12 cellular contexts compared by ENCODE assay signal in the genomic region with DNA sequence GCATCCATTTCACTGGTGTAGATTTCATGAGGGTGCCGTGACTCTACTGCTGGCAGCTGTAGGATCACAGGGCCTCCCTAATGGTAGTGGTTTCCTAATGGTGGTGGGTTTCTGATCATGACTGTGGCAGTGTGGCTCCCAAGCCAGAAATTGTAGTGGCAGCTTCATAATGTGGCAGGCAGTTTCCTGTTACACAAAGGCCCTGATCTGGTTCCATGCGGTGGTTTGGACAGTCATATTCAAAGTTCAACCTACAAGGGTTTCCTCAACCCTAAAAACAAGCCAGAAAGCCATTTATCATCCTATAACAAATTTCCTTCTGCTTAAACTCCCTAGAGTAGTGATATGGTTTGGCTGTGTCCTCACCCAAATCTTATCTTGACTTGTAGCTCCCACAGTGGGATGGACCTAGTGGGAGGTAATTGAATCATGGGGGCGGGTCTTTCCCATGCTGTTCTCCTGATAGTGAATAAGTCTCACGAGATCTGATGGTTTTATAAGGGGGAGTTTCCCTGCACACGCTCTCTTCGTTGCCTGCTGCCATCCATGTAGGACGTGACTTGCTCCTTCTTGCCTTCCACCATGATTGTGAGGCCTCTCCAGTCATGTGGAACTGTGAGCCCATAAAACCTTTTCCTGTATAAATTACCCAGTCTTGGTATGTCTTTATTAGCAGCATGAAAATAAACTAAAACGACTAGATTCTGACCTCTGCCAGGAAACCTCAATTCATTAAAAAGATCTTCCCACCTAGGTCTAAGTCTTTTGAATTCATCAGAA.
"Had no signal": no experiment of that assay in that cellular context is flagged by ENCODE, and none has a peak within 500 bp of the region (broad histone marks: within the 10 kb centered on the region; RNA-seq: fewer than 3 reads in every experiment).

No MANE protein-coding gene starts in this region.

- H3K4me3 Mint-ChIP-seq: activated naive CD4-positive, alpha-beta T cell treated with anti-CD3 and anti-CD28 coated beads, Interleukin-2, amount 50 U/mL, for 24 hours; type B pancreatic cell had no signal

- H3K9me3 Mint-ChIP-seq: activated naive CD4-positive, alpha-beta T cell treated with anti-CD3 and anti-CD28 coated beads, Interleukin-2, amount 50 U/mL, for 24 hours had no signal

- DNase-seq: activated CD4-positive, CD25-positive, alpha-beta regulatory T cell treated with anti-CD3 and anti-CD28 coated beads, Interleukin-2, amount 50 U/mL, for 72 hours; aorta; left cardiac atrium; naive B cell; retina; Right ventricle myocardium superior; SK-N-SH; stimulated activated CD4-positive, alpha-beta T cell treated with anti-CD3 and anti-CD28 coated beads, Interleukin-15, amount 100 ng/mL, for 24 hours had no signal

- FAIRE-seq: endometrium had no signal

- H3K27ac ChIP-seq: esophagus muscularis mucosa had no signal

- ATAC-seq: left cardiac atrium had no signal

- H3K36me3 Mint-ChIP-seq: activated naive CD4-positive, alpha-beta T cell treated with anti-CD3 and anti-CD28 coated beads, Interleukin-2, amount 50 U/mL, for 24 hours; type B pancreatic cell had no signal

- H3K27me3 ChIP-seq: esophagus muscularis mucosa had no signal

- H3K4me3 ChIP-seq: esophagus muscularis mucosa had no signal

- H3K9ac ChIP-seq: SK-N-SH had no signal

- H3K9me3 ChIP-seq: esophagus muscularis mucosa had no signal

- H3K27ac Mint-ChIP-seq: type B pancreatic cell had no signal

- H3K27me3 Mint-ChIP-seq: activated naive CD4-positive, alpha-beta T cell treated with anti-CD3 and anti-CD28 coated beads, Interleukin-2, amount 50 U/mL, for 24 hours; naive B cell; type B pancreatic cell had no signal

- H3K36me3 ChIP-seq: esophagus muscularis mucosa had no signal

- H3K4me2 ChIP-seq: SK-N-SH had no signal
